35 cellular contexts compared by ENCODE assay signal in genomic region chr11:12464303-12464702, GRCh38.
"Had no signal": no experiment of that assay in that cellular context is flagged by ENCODE, and none has a peak within 500 bp of the region (broad histone marks: within the 10 kb centered on the region; RNA-seq: fewer than 3 reads in every experiment).

No MANE protein-coding gene starts in this region.

- DNase-seq: Karpas-422, Kasumi-1, MG63, MM.1S, MV-4-11, NCI-H1048, NCI-H1092, NCI-H1092 treated with DMSO at 0.1 percent for 48 hours, NCI-H1105, NCI-H1105 treated with DMSO at 0.1 percent for 48 hours, NCI-H1417, NCI-H1417 treated with DMSO at 0.1 percent for 48 hours, NCI-H1436, NCI-H1436 treated with DMSO at 0.1 percent for 48 hours, NCI-H146, NCI-H1694, NCI-H1694 treated with DMSO at 0.1 percent for 48 hours, NCI-H187, NCI-H187 treated with DMSO at 0.1 percent for 48 hours, NCI-H1930, NCI-H2029, NCI-H2029 treated with DMSO at 0.1 percent for 48 hours, NCI-H2081, NCI-H2081 treated with DMSO at 0.1 percent for 48 hours, NCI-H2107, NCI-H2171, NCI-H2171 treated with DMSO at 0.1 percent for 48 hours, NCI-H2227 treated with DMSO at 0.1 percent for 48 hours, NCI-H226, NCI-H345, NCI-H446, NCI-H446 treated with DMSO at 0.1 percent for 48 hours, NCI-H510A, NCI-H510A treated with DMSO at 0.1 percent for 48 hours, NCI-H524 had no signal

- H3K4me3 ChIP-seq: MG63 had no signal

- H3K27me3 ChIP-seq: MG63 had no signal
